25 cellular contexts compared by ENCODE assay signal in genomic region chr5:164041105-164041504, GRCh38.
"Had no signal": no experiment of that assay in that cellular context is flagged by ENCODE, and none has a peak within 500 bp of the region (broad histone marks: within the 10 kb centered on the region; RNA-seq: fewer than 3 reads in every experiment).

No MANE protein-coding gene starts in this region.

- H3K4me3 ChIP-seq: left lung, lower lobe of right lung, mucosa of descending colon, ovary, right atrium auricular region, right lobe of liver, smooth muscle cell, tibial nerve, uterus had no signal

- DNase-seq: hypothalamus; immature natural killer cell; kidney; left colon; left lung; lower lobe of right lung; mammary epithelial cell; mesendoderm; mucosa of descending colon; naive thymus-derived CD4-positive, alpha-beta T cell; ovary; right lobe of liver; stimulated activated CD4-positive, alpha-beta T cell treated with anti-CD3 and anti-CD28 coated beads, Interleukin-1b, Interleukin-23, amount 100 ng/mL, for 48 hours; stimulated activated CD4-positive, alpha-beta T cell treated with anti-CD3 and anti-CD28 coated beads, Interleukin-2, amount 100 ng/mL, for 48 hours; stimulated activated CD4-positive, alpha-beta T cell treated with anti-CD3 and anti-CD28 coated beads, Interleukin-4, amount 100 ng/mL, for 4 hours; stimulated activated CD8-positive, alpha-beta memory T cell treated with anti-CD3 and anti-CD28 coated beads, Interleukin-4, amount 100 ng/mL, for 48 hours; stimulated activated naive CD4-positive, alpha-beta T cell treated with Interleukin-2 at 50 U/mL for 16 hours; stimulated activated naive CD8-positive, alpha-beta T cell treated with anti-CD3 and anti-CD28 coated beads, Interleukin-15, amount 100 ng/mL, for 72 hours; substantia nigra; uterus had no signal

- ATAC-seq: left colon; left lung; lower lobe of right lung; mucosa of descending colon; naive thymus-derived CD4-positive, alpha-beta T cell; natural killer cell treated with Interleukin-12 subunit alpha and Interleukin-12 subunit beta and Interleukin-15 and Interleukin-18, amount 100 ng/mL, for 72 hours; right lobe of liver; stimulated activated memory B cell treated with anti-CD40 and anti-IgM and Interleukin-4, amounts not matched to agents 10 μg/mL and 1 μg/mL and 100 μg/mL, for 72 hours; stimulated activated naive CD8-positive, alpha-beta T cell treated with anti-CD3 and anti-CD28 coated beads, Interleukin-15, amount 100 ng/mL, for 72 hours had no signal

- H3K9me3 ChIP-seq: left lung, lower lobe of right lung, mucosa of descending colon, ovary, right atrium auricular region, right lobe of liver, tibial nerve, uterus had no signal

- H3K36me3 ChIP-seq: left lung, lower lobe of right lung, ovary, right atrium auricular region, right lobe of liver, tibial nerve, uterus had no signal

- H3K4me1 ChIP-seq: left lung, lower lobe of right lung, right atrium auricular region, right lobe of liver, tibial nerve, uterus had no signal

- H3K27ac ChIP-seq: left lung, lower lobe of right lung, ovary, right atrium auricular region, right lobe of liver, tibial nerve, uterus had no signal

- H3K27me3 ChIP-seq: left lung, ovary, right atrium auricular region, right lobe of liver, tibial nerve, uterus had no signal
